10 cellular contexts compared by ENCODE assay signal in genomic region chr10:33291053-33291592, GRCh38. TPM values are rescaled to one million over a fixed set of nuclear protein-coding genes. Genes with fewer than 3 reads are reported as not detected.
A peak's percentile ranks its signal among the peaks of the same experiment; 100 is the strongest.
DNase-seq lines count a peak whose midpoint lies in the region; ATAC-seq, FAIRE-seq and TF ChIP-seq lines count a peak whose summit lies in the region.
"Had no signal": no experiment of that assay in that cellular context is flagged by ENCODE, and none has a peak within 500 bp of the region (broad histone marks: within the 10 kb centered on the region; RNA-seq: fewer than 3 reads in every experiment).

No MANE protein-coding gene starts in this region.

- H3K27ac Mint-ChIP-seq in HFFc6 (peak overlapping the region; percentile 96), GM23338 (no peak overlapping the region)
- no peak overlapping the region for H3K27ac Mint-ChIP-seq in naive thymus-derived CD8-positive, alpha-beta T cell
- no peak overlapping the region for H3K27ac Mint-ChIP-seq in activated CD8-positive, alpha-beta T cell treated with anti-CD3 and anti-CD28 coated beads, Interleukin-2, amount 10 ng/mL, durations not matched to agents 7 days and 5 days
- H3K27ac Mint-ChIP-seq: T-helper 1 cell treated with Interleukin-12 subunit alpha and Interleukin-12 subunit beta and Interleukin-4 antibody, amounts not matched to agents 30 μg/mL and 1 μg/mL, for 36 hours had no signal

- no peak overlapping the region for H3K9ac ChIP-seq in HepG2 (ENCODE audit: insufficient read depth, low read depth, low read length)

- no peaks in the 10 kb centered on the region for H3K27me3 ChIP-seq in HepG2 (ENCODE audit: control insufficient read depth in 1 of 2, insufficient read depth in 2 of 2, low read length in 2 of 2)
- no peaks in the 10 kb centered on the region for H3K27me3 ChIP-seq in GM23338 (ENCODE audit: insufficient read depth)

- H3K4me3 ChIP-seq in cardiac fibroblast (replicated peaks in 1 of 2; ENCODE audit: low read depth in 2 of 2, low read length in 2 of 2): no peak overlapping the region
- no peak overlapping the region for H3K4me3 ChIP-seq in HepG2 (replicated peaks in 1 of 3; ENCODE audit: insufficient read depth in 1 of 3, low read depth in 2 of 3, low read length in 3 of 3)
- H3K4me3 ChIP-seq in GM23338: no peak overlapping the region

- in situ Hi-C loops in HepG2 (cut with HindIII; ENCODE audit: extremely low pct_ligation_motif_present, low pct_unique_long_range_greater_than_20kb): no loop called here

- FAIRE-seq in HepG2 (lab: Jason Lieb, UNC): no peak

- BruUV-seq in HepG2 (replicated peaks; lab: Mats Ljungman, UMichigan): no TSS peak

- CTCF ChIA-PET in HepG2 (lab: Yijun Ruan, JAX; ENCODE audit: low intra/inter-chr PET ratio, low total read pairs): no interaction called here
- CTCF ChIA-PET in activated CD8-positive, alpha-beta T cell treated with anti-CD3 and anti-CD28 coated beads, Interleukin-2, amount 10 ng/mL, durations not matched to agents 7 days and 5 days (lab: Charles Lee): no interaction called here

- POLR2A ChIA-PET in HepG2 (lab: Yijun Ruan, JAX): no interaction called here
- POLR2A ChIA-PET in naive thymus-derived CD8-positive, alpha-beta T cell (lab: Charles Lee): no interaction called here
- POLR2A ChIA-PET in activated CD8-positive, alpha-beta T cell treated with anti-CD3 and anti-CD28 coated beads, Interleukin-2, amount 10 ng/mL, durations not matched to agents 7 days and 5 days (lab: Charles Lee): no interaction called here

- H3F3A ChIP-seq in GM23338 (replicated peaks; ENCODE audit: low read depth): no peaks in the 10 kb centered on the region

- DNase-seq in A172 (ENCODE audit: low spot score): peak; percentile 77
- peak; percentile 96 for DNase-seq in HFFc6
- DNase-seq in cardiac fibroblast (ENCODE audit: low read depth in 2 of 2): peak; percentile 70 to 78
- peak; percentile 43 for DNase-seq in HepG2 (ENCODE audit: low spot score)
- DNase-seq in naive thymus-derived CD8-positive, alpha-beta T cell: no peak
- DNase-seq in germinal center (ENCODE audit: low spot score): no peak
- DNase-seq in activated CD8-positive, alpha-beta T cell treated with anti-CD3 and anti-CD28 coated beads, Interleukin-2, amount 10 ng/mL, durations not matched to agents 7 days and 5 days: no peak
- no peak for DNase-seq in GM23338 (ENCODE audit: low spot score)
- DNase-seq: glutamatergic neuron had no signal

- H3K27me3 Mint-ChIP-seq in HFFc6 (ENCODE audit: insufficient read depth): peaks cover 3% of the 10 kb centered on the region; the same call in 1 of the 2 replicates
- H3K27me3 Mint-ChIP-seq in naive thymus-derived CD8-positive, alpha-beta T cell: peaks cover 3 to 25% (median 8%) of the 10 kb centered on the region in 5 donors
- no peaks in the 10 kb centered on the region for H3K27me3 Mint-ChIP-seq in activated CD8-positive, alpha-beta T cell treated with anti-CD3 and anti-CD28 coated beads, Interleukin-2, amount 10 ng/mL, durations not matched to agents 7 days and 5 days (ENCODE audit: low read depth)
- no peaks in the 10 kb centered on the region for H3K27me3 Mint-ChIP-seq in GM23338 (ENCODE audit: insufficient read depth, low read depth, poor library complexity)

- peak overlapping the region; percentile 72 for H3K4me3 Mint-ChIP-seq in HFFc6
- H3K4me3 Mint-ChIP-seq in naive thymus-derived CD8-positive, alpha-beta T cell: no peak overlapping the region
- no peak overlapping the region for H3K4me3 Mint-ChIP-seq in activated CD8-positive, alpha-beta T cell treated with anti-CD3 and anti-CD28 coated beads, Interleukin-2, amount 10 ng/mL, durations not matched to agents 7 days and 5 days
- H3K4me3 Mint-ChIP-seq in GM23338: no peak overlapping the region
- H3K4me3 Mint-ChIP-seq: T-helper 1 cell treated with Interleukin-12 subunit alpha and Interleukin-12 subunit beta and Interleukin-4 antibody, amounts not matched to agents 30 μg/mL and 1 μg/mL, for 36 hours had no signal

- no peak for TF ChIP-seq POLR2A in HepG2 (IDR thresholded peaks at IDR 0.05; ENCODE audit: insufficient read depth in 1 of 2, low read depth in 2 of 2, low read length in 2 of 2)

- 70% methylated on average over 5 of the region's 5 CpGs for WGBS in HepG2 (ENCODE audit: low lambda C conversion rate)

- H3K4me1 ChIP-seq in HepG2 (ENCODE audit: insufficient read depth, low read length) (peaks cover 47% of the 10 kb centered on the region), GM23338 (ENCODE audit: insufficient read depth) (peaks cover 14% of the 10 kb centered on the region)

- H3K9me2 ChIP-seq in GM23338 (ENCODE audit: insufficient read depth): peaks cover 4% of the 10 kb centered on the region; the same call in 1 of the 2 replicates

- intact Hi-C loops in HepG2 (cut with micrococcal nuclease; ENCODE audit: unreplicated experiment): no loop called here

- H4K20me1 ChIP-seq in HepG2 (ENCODE audit: insufficient read depth, low read length) (no peaks in the 10 kb centered on the region), GM23338 (replicated peaks; ENCODE audit: insufficient read depth) (no peaks in the 10 kb centered on the region)

- no peak for TF ChIP-seq RAD21 in HepG2 (CRISPR knock-in tag; IDR thresholded peaks at IDR 0.05)

- H2AFZ ChIP-seq in HepG2 (ENCODE audit: low read length) (no peak overlapping the region), GM23338 (no peak overlapping the region)

- H3K4me2 ChIP-seq in HepG2 (ENCODE audit: low read depth, low read length) (no peak overlapping the region), GM23338 (no peak overlapping the region)

- H3K36me3 Mint-ChIP-seq in HFFc6 (ENCODE audit: low read depth) (peaks cover 39% of the 10 kb centered on the region), GM23338 (ENCODE audit: low read depth) (no peaks in the 10 kb centered on the region)
- peaks cover 0 to 4% (median 0%) of the 10 kb centered on the region in 3 donors for H3K36me3 Mint-ChIP-seq in naive thymus-derived CD8-positive, alpha-beta T cell
- H3K36me3 Mint-ChIP-seq in activated CD8-positive, alpha-beta T cell treated with anti-CD3 and anti-CD28 coated beads, Interleukin-2, amount 10 ng/mL, durations not matched to agents 7 days and 5 days (ENCODE audit: low read depth): no peaks in the 10 kb centered on the region

- H3K79me2 ChIP-seq in HepG2 (ENCODE audit: insufficient read depth, low read length) (no peaks in the 10 kb centered on the region), GM23338 (replicated peaks; ENCODE audit: insufficient read depth) (no peaks in the 10 kb centered on the region)

- TF ChIP-seq CTCF in HFFc6 (IDR thresholded peaks at IDR 0.05): no peak
- TF ChIP-seq CTCF in cardiac fibroblast (IDR thresholded peaks at IDR 0.05; ENCODE audit: low read depth, low read length): no peak
- TF ChIP-seq CTCF in HepG2 (CRISPR knock-in tag; IDR thresholded peaks at IDR 0.05): 0 out of 2 replicates have a peak, but pooled peaks have one; percentile 0
- TF ChIP-seq CTCF in GM23338 (conservative IDR thresholded peaks at IDR 0.05; ENCODE audit: low read depth in 2 of 2): no peak

- TF ChIP-seq EP300 in HepG2 (IDR thresholded peaks at IDR 0.05; ENCODE audit: low read depth in 2 of 2, low read length in 2 of 2): no peak
- TF ChIP-seq EP300 in HepG2 (CRISPR knock-in tag; IDR thresholded peaks at IDR 0.05; ENCODE audit: borderline replicate concordance): no peak

- peak; percentile 41; the same call in 2 of the 3 replicates for ATAC-seq in HepG2
- no peak for ATAC-seq in naive thymus-derived CD8-positive, alpha-beta T cell
- no peak for ATAC-seq in activated CD8-positive, alpha-beta T cell treated with anti-CD3 and anti-CD28 coated beads, Interleukin-2, amount 10 ng/mL, durations not matched to agents 7 days and 5 days
- no peak for ATAC-seq in GM23338

- no peak overlapping the region for H3K27ac ChIP-seq in HepG2 (ENCODE audit: extremely low read length, insufficient read depth, low read length)
- no peak overlapping the region for H3K27ac ChIP-seq in GM23338 (ENCODE audit: low read depth)

- H3K36me3 ChIP-seq in HepG2 (replicated peaks in 1 of 2; ENCODE audit: control insufficient read depth in 1 of 2, insufficient read depth in 2 of 2, low read length in 2 of 2): no peaks in the 10 kb centered on the region
- no peaks in the 10 kb centered on the region for H3K36me3 ChIP-seq in GM23338 (ENCODE audit: insufficient read depth)

- no peaks in the 10 kb centered on the region for H3K9me3 ChIP-seq in HepG2 (ENCODE audit: low read length)

- H3K9me3 Mint-ChIP-seq in HFFc6 (no peaks in the 10 kb centered on the region), GM23338 (no peaks in the 10 kb centered on the region)
- no peaks in the 10 kb centered on the region for H3K9me3 Mint-ChIP-seq in naive thymus-derived CD8-positive, alpha-beta T cell
- H3K9me3 Mint-ChIP-seq in activated CD8-positive, alpha-beta T cell treated with anti-CD3 and anti-CD28 coated beads, Interleukin-2, amount 10 ng/mL, durations not matched to agents 7 days and 5 days (ENCODE audit: insufficient read depth): no peaks in the 10 kb centered on the region
- H3K9me3 Mint-ChIP-seq: T-helper 1 cell treated with Interleukin-12 subunit alpha and Interleukin-12 subunit beta and Interleukin-4 antibody, amounts not matched to agents 30 μg/mL and 1 μg/mL, for 36 hours had no signal

- H3K4me1 Mint-ChIP-seq in HFFc6 (ENCODE audit: low read depth) (peaks cover 77% of the 10 kb centered on the region), GM23338 (peaks cover 21% of the 10 kb centered on the region)
- no peaks in the 10 kb centered on the region for H3K4me1 Mint-ChIP-seq in naive thymus-derived CD8-positive, alpha-beta T cell
- no peaks in the 10 kb centered on the region for H3K4me1 Mint-ChIP-seq in activated CD8-positive, alpha-beta T cell treated with anti-CD3 and anti-CD28 coated beads, Interleukin-2, amount 10 ng/mL, durations not matched to agents 7 days and 5 days (ENCODE audit: low read depth)

RNA-seq across cellular contexts. Expression of gene NRP1, which starts 43.3 kb away (rescaled TPM):
- 134 and 136 TPM in 2 replicates for total RNA-seq in A172 (2014; rRNA removed; shearing (Covaris generic))
- 100 to 1,000 TPM; 136 to 164 (median 147) TPM for total RNA-seq in HFFc6 (2021; fragmentation: NEBNext Ultra II Directional; extraction: Animal tissue kit (Norgen Biotek cat#: 25700))
- total RNA-seq in HepG2 (2016; rRNA removed; fragmentation: Illumina TruSeq; extraction: Trizol): 3.7 and 5.8 TPM in 2 replicates
- 0.40 and 0.62 TPM in 2 replicates for total RNA-seq in HepG2 (2016; cell fraction: cytosol; rRNA removed; fragmentation: Illumina TruSeq; extraction: Trizol; ENCODE audit: low read depth)
- 2.3 and 7.2 TPM in 2 replicates for total RNA-seq in HepG2 (2016; cell fraction: insoluble cytoplasmic fraction; rRNA removed; fragmentation: Illumina TruSeq; extraction: Trizol)
- 1.4 and 1.5 TPM in 2 replicates for total RNA-seq in HepG2 (2016; cell fraction: membrane; rRNA removed; fragmentation: Illumina TruSeq; extraction: Trizol)
- total RNA-seq in HepG2 (2016; cell fraction: nucleus; rRNA removed; fragmentation: Illumina TruSeq; extraction: Trizol): 8.7 and 10.3 TPM in 2 replicates
- polyA plus RNA-seq in HepG2 (2011; rRNA removed) (5.3 and 5.8 TPM in 2 replicates), GM23338 (2016; fragmentation: Nextera tagmentation; extraction: Ambion mirVana) (2.9 and 3.6 TPM in 2 replicates)
- 3.6 and 4.6 TPM in 2 replicates for polyA plus RNA-seq in HepG2 (2011; cell fraction: cytosol; rRNA removed)
- polyA plus RNA-seq in HepG2 (2011; cell fraction: nucleus; rRNA removed): 7.4 and 8.5 TPM in 2 replicates
- 7.2 and 14.9 TPM in 2 replicates for polyA plus RNA-seq in HepG2 (2012)
- polyA plus RNA-seq in HepG2 (2016; cell fraction: cytosol; fragmentation: Illumina TruSeq; extraction: Trizol; ENCODE audit: low read depth): 0.29 and 0.38 TPM in 2 replicates
- polyA plus RNA-seq in HepG2 (2016; cell fraction: insoluble cytoplasmic fraction; fragmentation: Illumina TruSeq; extraction: Trizol; ENCODE audit: low read depth): 2.2 and 2.4 TPM in 2 replicates
- polyA plus RNA-seq in HepG2 (2016; cell fraction: membrane; fragmentation: Illumina TruSeq; extraction: Trizol; ENCODE audit: low read depth): 0.31 and 0.57 TPM in 2 replicates
- polyA plus RNA-seq in HepG2 (2016; cell fraction: nucleus; fragmentation: Illumina TruSeq; extraction: Trizol; ENCODE audit: insufficient read depth, low read depth): 6.3 and 7.6 TPM in 2 replicates
- polyA minus RNA-seq in HepG2 (2011; rRNA and poly(A)+ RNA removed; ENCODE audit: low replicate concordance): 10.2 and 16.5 TPM in 2 replicates
- 12.9 and 14.9 TPM in 2 replicates for polyA minus RNA-seq in HepG2 (2011; cell fraction: cytosol; rRNA and poly(A)+ RNA removed)
- 20.0 and 24.4 TPM in 2 replicates for polyA minus RNA-seq in HepG2 (2011; cell fraction: nucleus; rRNA and poly(A)+ RNA removed)
- total RNA-seq in naive thymus-derived CD8-positive, alpha-beta T cell: under 1 TPM; 0.60 to 0.88 TPM
- polyA plus RNA-seq in naive thymus-derived CD8-positive, alpha-beta T cell: not detected
- under 1 TPM; 0.11 to 0.23 TPM for total RNA-seq in activated CD8-positive, alpha-beta T cell treated with anti-CD3 and anti-CD28 coated beads, Interleukin-2, amount 10 ng/mL, durations not matched to agents 7 days and 5 days
- 3.5 and 3.9 TPM in 2 replicates for total RNA-seq in GM23338 (2014; rRNA removed; shearing (Covaris generic))

Comparison
In these comparisons a context has a peak if more than half of its experiments do, and no peak if none do; other contexts are left out.
1. DNase-seq: peak in A172 (single experiment), HFFc6 (single experiment), cardiac fibroblast (2 of 2) and HepG2 (single experiment); none in naive thymus-derived CD8-positive, alpha-beta T cell (0 of 10), germinal center (single experiment), activated CD8-positive, alpha-beta T cell treated with anti-CD3 and anti-CD28 coated beads, Interleukin-2, amount 10 ng/mL, durations not matched to agents 7 days and 5 days (single experiment) and GM23338 (single experiment).
2. RNA of gene NRP1, which starts 43.3 kb away (total RNA-seq): 136 to 164 TPM in HFFc6 and 134 to 136 TPM in A172; 0.40 to 10.3 TPM in HepG2, 3.5 to 3.9 TPM in GM23338, 0.60 to 0.88 TPM in naive thymus-derived CD8-positive, alpha-beta T cell and 0.11 to 0.23 TPM in activated CD8-positive, alpha-beta T cell treated with anti-CD3 and anti-CD28 coated beads, Interleukin-2, amount 10 ng/mL, durations not matched to agents 7 days and 5 days; every median in the first group is over 10 times any median in the second.